Comparison of ENCODE assay signal across 8 cellular contexts in the genomic region with DNA sequence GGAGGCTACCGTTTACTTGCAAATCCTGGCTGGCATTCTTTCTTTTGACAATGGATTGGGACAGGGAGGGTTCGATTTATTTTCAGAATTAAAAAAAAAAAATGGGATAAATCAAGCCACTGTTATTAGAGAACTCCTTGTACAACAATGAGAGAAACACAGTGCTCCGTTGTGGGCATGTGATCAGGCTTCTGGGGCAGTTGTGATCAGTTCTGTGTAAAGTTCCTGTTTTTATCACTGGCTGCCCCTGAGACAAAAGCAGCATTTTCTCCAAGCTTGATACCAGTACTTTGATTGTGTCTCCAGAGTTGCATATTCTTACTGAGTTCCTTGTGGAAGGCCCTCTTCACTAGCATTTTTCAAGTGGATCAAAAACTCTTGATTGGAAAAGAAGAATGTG. TPM values are rescaled to one million over a fixed set of nuclear protein-coding genes. Genes with fewer than 3 reads are reported as not detected.
DNase-seq lines count a peak whose midpoint lies in the region; ATAC-seq, FAIRE-seq and TF ChIP-seq lines count a peak whose summit lies in the region.

No MANE protein-coding gene starts in this region.

- peak overlapping the region; percentile 90 for H3K4me3 Mint-ChIP-seq in chondrocyte (ENCODE audit: unreplicated experiment)

- H3K27me3 Mint-ChIP-seq in chondrocyte (ENCODE audit: low read depth): no peaks in the 10 kb centered on the region

- intact Hi-C loops in right lobe of liver (cut with DNase I): loop anchor here in 1 of 2 donors (10.0 kb wide), 2 partner anchors 129 to 209 kb away; no protein-coding TSS in a partner anchor

- peak overlapping the region; percentile 92 for H3K27ac Mint-ChIP-seq in chondrocyte (ENCODE audit: unreplicated experiment)

- H3K4me1 Mint-ChIP-seq in chondrocyte (ENCODE audit: low read depth): peaks cover 50% of the 10 kb centered on the region

- DNase-seq in GM06990 (ENCODE audit: extremely low read depth, insufficient read length) (no peak), NOMO-1 treated with DMSO at 0.1 percent for 48 hours (lab: John Stamatoyannopoulos, UW; ENCODE audit: unreplicated experiment) (peak; percentile 85), chondrocyte (ENCODE audit: low spot score) (no peak), right lobe of liver (peak in 1 of 3 donors; percentile 54), urothelium cell line (ENCODE audit: low spot score) (no peak), DMS53 treated with DMSO at 0.1 percent for 48 hours (lab: John Stamatoyannopoulos, UW; ENCODE audit: unreplicated experiment) (no peak)

- H3K4me1 ChIP-seq in right lobe of liver: peaks cover 0 to 51% (median 15%) of the 10 kb centered on the region in 4 donors

- H3K36me3 ChIP-seq in GM06990 (ENCODE audit: control insufficient read depth, insufficient read depth, low read length) (no peaks in the 10 kb centered on the region), right lobe of liver (no peaks in the 10 kb centered on the region)

- no peak for FAIRE-seq in urothelium cell line (lab: Jason Lieb, UNC)

- H3K36me3 Mint-ChIP-seq in chondrocyte (ENCODE audit: low read depth): no peaks in the 10 kb centered on the region

- 0% methylated on average over 3 of the region's 3 CpGs for WGBS in right lobe of liver (ENCODE audit: insufficient coverage, low coverage, low lambda C conversion rate, missing lambda C conversion rate)

- no peaks in the 10 kb centered on the region for H3K9me3 Mint-ChIP-seq in chondrocyte (ENCODE audit: low read depth)

- peak overlapping the region; percentile 97 for H3K4me3 ChIP-seq in GM06990 (replicated peaks; ENCODE audit: low read depth, low read length)
- peak overlapping the region; percentile 73 to 85 (median 79) for H3K4me3 ChIP-seq in right lobe of liver

- H3K27me3 ChIP-seq in GM06990 (replicated peaks; ENCODE audit: control insufficient read depth, insufficient read depth, low read length) (no peaks in the 10 kb centered on the region), right lobe of liver (no peaks in the 10 kb centered on the region)

- TF ChIP-seq CTCF in GM06990 (IDR thresholded peaks at IDR 0.05; ENCODE audit: insufficient read depth, low read length, poor library complexity, severe bottlenecking) (no peak), chondrocyte (IDR thresholded peaks at IDR 0.05) (no peak), right lobe of liver (IDR thresholded peaks at IDR 0.05) (no peak)

- ATAC-seq in right lobe of liver (peak; percentile 32 to 68 (median 49)), GM21786 (IDR thresholded peaks at IDR 0.05; ENCODE audit: unreplicated experiment) (no peak)

- H3K9me3 ChIP-seq in right lobe of liver: no peaks in the 10 kb centered on the region

- H3K27ac ChIP-seq in right lobe of liver: peak overlapping the region; percentile 91 to 95 (median 95)
- peak overlapping the region; percentile 99 for H3K27ac ChIP-seq in temporal lobe (ENCODE audit: low read depth, low read length)

- no peak for TF ChIP-seq POLR2A in right lobe of liver (IDR thresholded peaks at IDR 0.05)

RNA-seq across cellular contexts. Expression of a gene that starts 1.2 kb away (rescaled TPM):
- total RNA-seq in chondrocyte (25.4 to 36.3 TPM (median 25.8 TPM) in 3 replicates), right lobe of liver (10 to 100 TPM; 11.1 to 24.0 (median 14.8) TPM), temporal lobe (46.0 TPM)
